ENCODE assay signal across 1 cellular context in genomic region chr7:74376256-74377036, GRCh38.
TF ChIP-seq lines count a peak whose summit lies in the region.

No MANE protein-coding gene starts in this region.

TF ChIP-seq in GM12878, 131 proteins besides CTCF, POLR2A, EP300 and RAD21:
- TF ChIP-seq NKRF (conservative IDR thresholded peaks at IDR 0.05): no peak
- TF ChIP-seq CBX3 (IDR thresholded peaks at IDR 0.05; ENCODE audit: borderline replicate concordance, low read depth): no peak
- no peak for TF ChIP-seq POLR2AphosphoS2 (IDR thresholded peaks at IDR 0.05; ENCODE audit: low read depth, low read length)
- no peak for TF ChIP-seq SMC3 (IDR thresholded peaks at IDR 0.05; ENCODE audit: borderline replicate concordance, low read length)
- no peak for TF ChIP-seq ZBTB33 (IDR thresholded peaks at IDR 0.05)
- no peak for TF ChIP-seq RELB (IDR thresholded peaks at IDR 0.05; ENCODE audit: low read depth)
- no peak for TF ChIP-seq EZH2 (IDR thresholded peaks at IDR 0.05; ENCODE audit: borderline replicate concordance, control insufficient read depth, low read depth, low read length)
- no peak for TF ChIP-seq POLR2AphosphoS5 (IDR thresholded peaks at IDR 0.05; ENCODE audit: low read length)
- TF ChIP-seq HDGF (IDR thresholded peaks at IDR 0.05): no peak
- TF ChIP-seq IKZF1 (conservative IDR thresholded peaks at IDR 0.05): no peak
- no peak for TF ChIP-seq FOS (IDR thresholded peaks at IDR 0.05; ENCODE audit: borderline replicate concordance, extremely low read depth, insufficient read length)
